Comparison of ENCODE assay signal across 8 cellular contexts in the genomic region with DNA sequence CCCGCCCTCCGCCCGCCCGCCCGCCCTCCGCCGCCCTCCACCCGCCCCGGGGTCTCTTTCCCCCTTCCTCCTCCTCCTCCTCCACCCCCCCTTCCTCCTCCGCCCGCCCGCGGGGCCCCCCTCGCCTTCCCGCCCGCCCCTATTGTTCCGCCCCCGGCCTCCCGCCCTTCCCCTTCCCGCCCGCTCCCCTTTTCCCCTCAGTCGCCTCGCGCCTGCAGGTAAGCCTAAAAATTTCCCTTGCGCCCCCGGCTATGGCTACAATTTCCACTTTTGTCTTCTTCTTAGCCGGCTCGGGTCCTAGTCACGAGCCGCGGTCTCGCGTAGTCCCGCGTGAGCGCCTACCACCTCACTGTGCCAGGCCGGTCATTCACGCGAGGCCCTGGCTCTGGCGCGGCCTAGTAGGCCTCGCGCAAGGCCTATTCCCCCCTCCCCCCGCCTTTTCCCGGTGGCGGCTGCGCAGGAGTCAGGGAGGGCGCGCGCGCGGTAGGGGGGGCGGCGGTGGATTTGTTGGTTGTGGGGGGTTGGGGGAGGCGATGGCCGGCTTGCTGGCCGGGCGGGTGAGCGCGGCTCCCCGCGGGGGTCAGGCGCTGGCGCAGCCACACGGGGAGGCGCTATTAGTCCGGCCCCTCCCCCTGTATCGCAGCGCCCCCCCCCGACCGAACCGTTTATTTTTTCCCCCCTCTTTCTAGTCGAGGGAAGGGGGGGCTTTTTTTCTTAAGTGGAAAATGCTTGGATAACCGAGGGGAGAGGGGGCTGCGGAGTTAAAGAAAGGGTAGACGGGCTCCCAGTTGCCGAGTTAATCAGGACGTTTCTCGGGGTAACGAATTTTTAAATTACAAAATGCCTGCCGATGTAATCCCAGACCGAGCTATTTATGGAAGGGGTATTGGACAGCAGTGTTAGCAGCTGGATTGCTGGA.
DNase-seq lines count a peak whose midpoint lies in the region; ATAC-seq and TF ChIP-seq lines count a peak whose summit lies in the region.

No MANE protein-coding gene starts in this region.

- no peak for TF ChIP-seq CTCF in choroid plexus epithelial cell (conservative IDR thresholded peaks at IDR 0.05; ENCODE audit: low read depth, low read length)

- no peaks in the 10 kb centered on the region for H3K27me3 ChIP-seq in layer of hippocampus (ENCODE audit: control insufficient read depth, insufficient read depth, low read length)

- peak overlapping the region; percentile 98 for H3K27ac ChIP-seq in layer of hippocampus (ENCODE audit: low read depth, low read length)

- ATAC-seq in HG02588 (IDR thresholded peaks at IDR 0.05; ENCODE audit: unreplicated experiment) (peak; percentile 29), GM18520 (IDR thresholded peaks at IDR 0.05; ENCODE audit: unreplicated experiment) (no peak)

- peak overlapping the region; percentile 88 for H3K4me3 ChIP-seq in choroid plexus epithelial cell (ENCODE audit: low read depth, low read length)

- DNase-seq in COR-L47 (lab: John Stamatoyannopoulos, UW) (peak; percentile 94), NCI-H2227 treated with DMSO at 0.1 percent for 48 hours (lab: John Stamatoyannopoulos, UW) (peak; percentile 55), choroid plexus epithelial cell (ENCODE audit: low read depth) (peak; percentile 95)
- DNase-seq in activated CD4-positive, alpha-beta T cell treated with anti-CD3 and anti-CD28 coated beads for 48 hours = peak; percentile 76
- peak; percentile 79 for DNase-seq in stimulated activated CD4-positive, alpha-beta T cell treated with anti-CD3 and anti-CD28 coated beads, Interleukin-15, amount 100 ng/mL, for 24 hours
